ENCODE assay signal across 14 cellular contexts in genomic region chr10:75062191-75062849, GRCh38. TPM values are rescaled to one million over a fixed set of nuclear protein-coding genes. Genes with fewer than 3 reads are reported as not detected.
DNase-seq lines count a peak whose midpoint lies in the region; ATAC-seq and TF ChIP-seq lines count a peak whose summit lies in the region.
"Had no signal": no experiment of that assay in that cellular context is flagged by ENCODE, and none has a peak within 500 bp of the region (broad histone marks: within the 10 kb centered on the region; RNA-seq: fewer than 3 reads in every experiment).

No MANE protein-coding gene starts in this region.

- POLR2A ChIA-PET in SK-N-SH (lab: Yijun Ruan, JAX) = no interaction called here

- intact Hi-C loops in spleen (cut with DNase I; ENCODE audit: low total_unique reads) = no loop called here

- no peak for TF ChIP-seq CTCF in SK-N-SH (IDR thresholded peaks at IDR 0.05)
- TF ChIP-seq CTCF in spleen (IDR thresholded peaks at IDR 0.05 in 8 of 11, conservative IDR thresholded peaks at IDR 0.05 in 3 of 11) = no peak

- H3K27ac ChIP-seq in SK-N-SH (ENCODE audit: low read depth in 2 of 2, low read length in 1 of 2) = peak overlapping the region in 1 of 2 experiments; percentile 36; a peak in 1 of 4 replicates
- no peak overlapping the region for H3K27ac ChIP-seq in spleen
- H3K27ac ChIP-seq: colonic mucosa had no signal

- H3K4me2 ChIP-seq in SK-N-SH = no peak overlapping the region

- H3K4me3 ChIP-seq in SK-N-SH (ENCODE audit: low read depth in 2 of 2, low read length in 1 of 2) (no peak overlapping the region), spleen (no peak overlapping the region)
- H3K4me3 ChIP-seq: colonic mucosa had no signal

- H3K27me3 Mint-ChIP-seq in activated T-cell treated with anti-CD3 and anti-CD28 coated beads, Interleukin-2, amount 50 U/mL, for 4 hours (ENCODE audit: low read depth) = no peaks in the 10 kb centered on the region

- 73% methylated on average over 16 of the region's 16 CpGs for WGBS in SK-N-SH (ENCODE audit: low lambda C conversion rate)
- WGBS in spleen, 5 donors = 65 to 84% (median 74%) methylated on average over 16 of the region's 16 CpGs

- H4K20me1 ChIP-seq in SK-N-SH (ENCODE audit: insufficient read depth) = no peaks in the 10 kb centered on the region

- H3K79me2 ChIP-seq in SK-N-SH (ENCODE audit: insufficient read depth) = no peaks in the 10 kb centered on the region

- H3K27me3 ChIP-seq in SK-N-SH (ENCODE audit: insufficient read depth) (no peaks in the 10 kb centered on the region), spleen (replicated peaks in 1 of 7) (no peaks in the 10 kb centered on the region)
- H3K27me3 ChIP-seq: colonic mucosa had no signal

- no peak for TF ChIP-seq POLR2A in spleen (IDR thresholded peaks at IDR 0.05)

- no peak for TF ChIP-seq RAD21 in SK-N-SH (IDR thresholded peaks at IDR 0.05; ENCODE audit: low read length)

- CTCF ChIA-PET in SK-N-SH (lab: Yijun Ruan, JAX) = interaction anchor here (0.6 to 1.5 kb wide), 2 partner anchors 9 to 13 kb away, joined by 3 to 5 read pairs; no protein-coding TSS in a partner anchor

- H3K4me1 Mint-ChIP-seq in activated T-cell treated with anti-CD3 and anti-CD28 coated beads, Interleukin-2, amount 50 U/mL, for 4 hours (ENCODE audit: low read depth) = no peaks in the 10 kb centered on the region
- H3K4me1 Mint-ChIP-seq: naive thymus-derived CD8-positive, alpha-beta T cell had no signal

- H3K9me3 ChIP-seq in SK-N-SH = no peaks in the 10 kb centered on the region
- no peaks in the 10 kb centered on the region for H3K9me3 ChIP-seq in spleen
- H3K9me3 ChIP-seq: colonic mucosa had no signal

- H3K9me2 ChIP-seq in SK-N-SH = no peaks in the 10 kb centered on the region

- H3K4me3 Mint-ChIP-seq in activated T-cell treated with anti-CD3 and anti-CD28 coated beads, Interleukin-2, amount 50 U/mL, for 4 hours = no peak overlapping the region
- H3K4me3 Mint-ChIP-seq: naive thymus-derived CD8-positive, alpha-beta T cell had no signal

- no peak overlapping the region for H3K9ac ChIP-seq in SK-N-SH

- H3K36me3 Mint-ChIP-seq in activated T-cell treated with anti-CD3 and anti-CD28 coated beads, Interleukin-2, amount 50 U/mL, for 4 hours (ENCODE audit: insufficient read depth) = no peaks in the 10 kb centered on the region
- H3K36me3 Mint-ChIP-seq: naive thymus-derived CD8-positive, alpha-beta T cell had no signal

- H3K4me1 ChIP-seq in SK-N-SH (ENCODE audit: control insufficient read depth in 1 of 2, insufficient read depth in 2 of 2, low read depth in 1 of 2, low read length in 1 of 2) (peaks cover 0 to 8% of the 10 kb centered on the region in 2 experiments; a peak in 1 of 4 replicates), spleen (no peaks in the 10 kb centered on the region)
- H3K4me1 ChIP-seq: colonic mucosa had no signal

- DNase-seq in NCI-H2171 treated with DMSO at 0.1 percent for 48 hours (lab: John Stamatoyannopoulos, UW) = peak; percentile 14
- DNase-seq in NCI-H2171 (lab: John Stamatoyannopoulos, UW) = no peak
- peak; percentile 57 for DNase-seq in SK-N-SH
- peak; percentile 94 for DNase-seq in fibroblast of peridontal ligament (ENCODE audit: extremely low read depth)
- DNase-seq in spleen = peak; percentile 47
- DNase-seq in activated T-cell treated with anti-CD3 and anti-CD28 coated beads, Interleukin-2, amount 50 U/mL, for 4 hours = no peak
- DNase-seq in NCI-H2196 treated with DMSO at 0.1 percent for 48 hours (lab: John Stamatoyannopoulos, UW; ENCODE audit: unreplicated experiment) = no peak
- DNase-seq in hepatic stellate cell (ENCODE audit: low spot score) = no peak
- DNase-seq: naive thymus-derived CD8-positive, alpha-beta T cell; NCI-H1048 had no signal

- H2AFZ ChIP-seq in SK-N-SH (ENCODE audit: low read depth) = 0 out of 2 replicates have a peak overlapping the region, but pooled peaks have one; percentile 22

- H3F3A ChIP-seq in SK-N-SH (replicated peaks; ENCODE audit: insufficient read depth) = no peaks in the 10 kb centered on the region

- peak in 1 of 2 experiments; percentile 53; a peak in 1 of 4 replicates for TF ChIP-seq EP300 in SK-N-SH (IDR thresholded peaks at IDR 0.05; ENCODE audit: borderline replicate concordance in 1 of 2, low read depth in 1 of 2, low read length in 1 of 2)

- no peak for ATAC-seq in activated T-cell treated with anti-CD3 and anti-CD28 coated beads, Interleukin-2, amount 50 U/mL, for 4 hours
- ATAC-seq: HCT116; naive thymus-derived CD8-positive, alpha-beta T cell; Panc1 had no signal

- H3K36me3 ChIP-seq in SK-N-SH (replicated peaks in 1 of 2; ENCODE audit: control insufficient read depth in 1 of 2, insufficient read depth in 2 of 2, low read length in 1 of 2) (no peaks in the 10 kb centered on the region), spleen (no peaks in the 10 kb centered on the region)
- H3K36me3 ChIP-seq: colonic mucosa had no signal

- no peaks in the 10 kb centered on the region for H3K9me3 Mint-ChIP-seq in activated T-cell treated with anti-CD3 and anti-CD28 coated beads, Interleukin-2, amount 50 U/mL, for 4 hours
- H3K9me3 Mint-ChIP-seq: activated T-helper 2 cell treated with anti-CD3 and anti-CD28 coated beads, Interferon-gamma antibody, Interleukin-2, Interleukin-4, amounts not matched to agents 10 μg/mL and 5 μg/mL and 100 μg/mL, durations not matched to agents 14 hours and 24 hours and 36 hours; naive thymus-derived CD8-positive, alpha-beta T cell had no signal

TF ChIP-seq in SK-N-SH, 30 proteins besides CTCF, POLR2A, EP300 and RAD21:
- TF ChIP-seq TCF12 (IDR thresholded peaks at IDR 0.05) (peak; percentile 30; the same call in 1 of the 2 replicates), FOSL2 (IDR thresholded peaks at IDR 0.05; ENCODE audit: borderline replicate concordance, low read depth) (no peak), GATA2 (CRISPR knock-in tag; IDR thresholded peaks at IDR 0.05) (peak; percentile 32; the same call in 1 of the 2 replicates), CHD2 (IDR thresholded peaks at IDR 0.05; ENCODE audit: low read length, partially characterized antibody) (peak; percentile 52)
TF ChIP-seq in SK-N-SH: peak in this region for 3.

RNA-seq across cellular contexts. Expression of gene SAMD8, which starts 49.1 kb away (rescaled TPM):
- polyA plus RNA-seq in SK-N-SH (2012; rRNA removed) (9.7 and 14.3 TPM in 2 replicates), spleen (1 to 10 TPM; 4.1 to 5.2 (median 4.1) TPM)
- 13.9 and 14.6 TPM in 2 replicates for polyA plus RNA-seq in SK-N-SH (2012; cell fraction: cytosol; rRNA removed)
- 8.0 and 12.5 TPM in 2 replicates for polyA plus RNA-seq in SK-N-SH (2012; cell fraction: nucleus; rRNA removed)
- total RNA-seq in spleen = 10 to 100 TPM; 24.3 to 35.1 (median 28.3) TPM
- total RNA-seq in activated T-cell treated with anti-CD3 and anti-CD28 coated beads, Interleukin-2, amount 50 U/mL, for 4 hours = 10 to 100 TPM; 12.7 to 16.8 (median 13.7) TPM

Comparison
In these comparisons a context has a peak if more than half of its experiments do, and no peak if none do; other contexts are left out.
1. DNase-seq: peak in NCI-H2171 treated with DMSO at 0.1 percent for 48 hours (single experiment), SK-N-SH (single experiment), fibroblast of peridontal ligament (single experiment) and spleen (single experiment); none in NCI-H2171 (single experiment), activated T-cell treated with anti-CD3 and anti-CD28 coated beads, Interleukin-2, amount 50 U/mL, for 4 hours (single experiment), NCI-H2196 treated with DMSO at 0.1 percent for 48 hours (single experiment) and hepatic stellate cell (single experiment).